Comparison of ENCODE assay signal across 13 cellular contexts in the genomic region with DNA sequence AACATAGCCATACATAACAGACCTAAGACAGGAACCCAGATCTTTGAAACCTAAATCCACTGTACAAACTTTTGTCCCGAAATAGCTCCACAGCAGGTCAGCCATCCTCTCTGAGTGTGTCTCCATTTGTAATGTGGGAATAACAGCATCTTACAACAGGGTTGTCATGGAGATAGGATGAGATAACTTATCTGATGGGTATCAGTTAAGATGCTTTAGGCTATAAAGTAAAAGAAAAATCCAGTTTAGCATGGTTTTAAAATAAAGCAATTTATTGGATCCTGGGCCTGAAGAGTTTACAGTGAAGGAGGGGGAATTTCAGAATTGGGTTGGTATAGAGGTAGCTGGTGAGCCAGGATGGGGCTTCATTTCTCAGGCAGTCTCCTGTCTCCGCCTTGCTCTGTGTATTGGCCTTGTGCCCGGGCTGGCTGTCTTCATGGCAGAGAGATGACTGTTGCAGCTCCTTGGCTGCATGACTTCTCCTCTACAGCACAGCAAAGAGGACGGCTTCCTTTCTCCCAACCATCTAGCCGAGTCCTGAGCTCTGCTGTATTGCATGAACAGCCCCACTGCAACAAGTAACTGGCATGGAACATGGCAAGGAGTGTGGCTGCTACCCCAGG.
DNase-seq lines count a peak whose midpoint lies in the region; ATAC-seq and TF ChIP-seq lines count a peak whose summit lies in the region.
"Had no signal": no experiment of that assay in that cellular context is flagged by ENCODE, and none has a peak within 500 bp of the region (broad histone marks: within the 10 kb centered on the region; RNA-seq: fewer than 3 reads in every experiment).

No MANE protein-coding gene starts in this region.

- H3K4me3 ChIP-seq in BLaER1 treated with 17β-estradiol and CSF1 and Interleukin-3, amounts not matched to agents 10 nM and 100 nM = no peak overlapping the region
- no peak overlapping the region for H3K4me3 ChIP-seq in colonic mucosa
- no peak overlapping the region for H3K4me3 ChIP-seq in neuronal stem cell (ENCODE audit: low read length in 2 of 2)
- H3K4me3 ChIP-seq: ascending aorta had no signal

- no peak for ATAC-seq in HG02763 (IDR thresholded peaks at IDR 0.05; ENCODE audit: unreplicated experiment)
- ATAC-seq in HG02759 (IDR thresholded peaks at IDR 0.05; ENCODE audit: unreplicated experiment) = no peak
- no peak for ATAC-seq in HG02973 (IDR thresholded peaks at IDR 0.05; ENCODE audit: unreplicated experiment)
- ATAC-seq: activated CD8-positive, alpha-beta T cell treated with anti-CD3 and anti-CD28 coated beads, Interleukin-2, amount 10 ng/mL, durations not matched to agents 7 days and 5 days had no signal

- no peak overlapping the region for H2BK5ac ChIP-seq in neuronal stem cell (ENCODE audit: low read length)

- no peak overlapping the region for H2BK12ac ChIP-seq in neuronal stem cell (ENCODE audit: low read length)

- H3K9me3 ChIP-seq in BLaER1 treated with 17β-estradiol and CSF1 and Interleukin-3, amounts not matched to agents 10 nM and 100 nM (replicated peaks in 1 of 11) = no peaks in the 10 kb centered on the region
- no peaks in the 10 kb centered on the region for H3K9me3 ChIP-seq in colonic mucosa
- no peaks in the 10 kb centered on the region for H3K9me3 ChIP-seq in neuronal stem cell (replicated peaks in 1 of 2; ENCODE audit: control insufficient read depth in 2 of 2, insufficient read depth in 1 of 2, low read depth in 1 of 2, low read length in 2 of 2)
- H3K9me3 ChIP-seq: ascending aorta had no signal

- no CpG with 5 or more reads among the region's 5 CpGs for WGBS in neuronal stem cell (ENCODE audit: extremely low coverage in 2 of 2, insufficient read length in 2 of 2, insufficient replicate concordance in 1 of 2), 2 donors

- H4K8ac ChIP-seq in neuronal stem cell (ENCODE audit: low read depth, low read length) = no peak overlapping the region

- TF ChIP-seq CTCF in HFFc6 (IDR thresholded peaks at IDR 0.05) = no peak
- no peak for TF ChIP-seq CTCF in colonic mucosa (IDR thresholded peaks at IDR 0.05)

- H3K4me1 Mint-ChIP-seq in HFFc6 (ENCODE audit: low read depth) = no peaks in the 10 kb centered on the region
- H3K4me1 Mint-ChIP-seq: memory B cell had no signal

- H3K9ac ChIP-seq in BLaER1 treated with 17β-estradiol and CSF1 and Interleukin-3, amounts not matched to agents 10 nM and 100 nM = no peak overlapping the region
- H3K9ac ChIP-seq in colonic mucosa (ENCODE audit: low read depth in 2 of 2, low read length in 2 of 2) (no peak overlapping the region), neuronal stem cell (ENCODE audit: low read depth, low read length, poor library complexity) (no peak overlapping the region)

- H3K4me1 ChIP-seq in BLaER1 treated with 17β-estradiol and CSF1 and Interleukin-3, amounts not matched to agents 10 nM and 100 nM = peaks cover 0 to 38% (median 11%) of the 10 kb centered on the region in 10 experiments; a peak in 10 of 20 replicates
- no peaks in the 10 kb centered on the region for H3K4me1 ChIP-seq in colonic mucosa
- peaks cover 0 to 2% of the 10 kb centered on the region in 2 donors for H3K4me1 ChIP-seq in neuronal stem cell (ENCODE audit: control insufficient read depth in 2 of 2, insufficient read depth in 1 of 2, low read depth in 1 of 2, low read length in 2 of 2)
- H3K4me1 ChIP-seq: ascending aorta had no signal

- H3K27ac ChIP-seq in BLaER1 treated with 17β-estradiol and CSF1 and Interleukin-3, amounts not matched to agents 10 nM and 100 nM = peak overlapping the region in 3 of 11 experiments; percentile 7 to 29 (median 16); a peak in 2 of 22 replicates
- H3K27ac ChIP-seq in colonic mucosa (no peak overlapping the region), neuronal stem cell (replicated peaks; ENCODE audit: low read length) (no peak overlapping the region)
- H3K27ac ChIP-seq: ascending aorta had no signal

- H3K18ac ChIP-seq in neuronal stem cell (ENCODE audit: low read length) = peak overlapping the region; percentile 39

- peaks cover 0 to 23% (median 0%) of the 10 kb centered on the region in 11 experiments; a peak in 2 of 22 replicates for H3K27me3 ChIP-seq in BLaER1 treated with 17β-estradiol and CSF1 and Interleukin-3, amounts not matched to agents 10 nM and 100 nM
- no peaks in the 10 kb centered on the region for H3K27me3 ChIP-seq in colonic mucosa
- peaks cover 0 to 2% (median 0%) of the 10 kb centered on the region in 3 experiments for H3K27me3 ChIP-seq in neuronal stem cell (ENCODE audit: control insufficient read depth in 3 of 3, insufficient read depth in 3 of 3, low read depth in 1 of 3, low read length in 3 of 3)
- H3K27me3 ChIP-seq: ascending aorta had no signal

- H3K36me3 ChIP-seq in BLaER1 treated with 17β-estradiol and CSF1 and Interleukin-3, amounts not matched to agents 10 nM and 100 nM = no peaks in the 10 kb centered on the region
- H3K36me3 ChIP-seq in colonic mucosa (no peaks in the 10 kb centered on the region), neuronal stem cell (replicated peaks in 1 of 2; ENCODE audit: control insufficient read depth in 2 of 2, insufficient read depth in 2 of 2, low read length in 2 of 2) (no peaks in the 10 kb centered on the region)
- H3K36me3 ChIP-seq: ascending aorta had no signal

- H4K91ac ChIP-seq in neuronal stem cell (ENCODE audit: low read depth, low read length, poor library complexity) = no peak overlapping the region

- H3K4ac ChIP-seq in neuronal stem cell (ENCODE audit: low read length) = no peak overlapping the region

- H2AK5ac ChIP-seq in neuronal stem cell (ENCODE audit: low read depth, low read length) = no peak overlapping the region

- no peak overlapping the region for H3K14ac ChIP-seq in neuronal stem cell (ENCODE audit: low read length)

- no peak overlapping the region for H3K4me3 Mint-ChIP-seq in HFFc6
- H3K4me3 Mint-ChIP-seq: activated CD8-positive, alpha-beta T cell treated with anti-CD3 and anti-CD28 coated beads, Interleukin-2, amount 10 ng/mL, durations not matched to agents 7 days and 5 days; memory B cell had no signal

- H3K27me3 Mint-ChIP-seq in HFFc6 (ENCODE audit: insufficient read depth) = peaks cover 27% of the 10 kb centered on the region

- H2AFZ ChIP-seq in neuronal stem cell (ENCODE audit: low read length) = no peak overlapping the region

- no peaks in the 10 kb centered on the region for H4K20me1 ChIP-seq in BLaER1 treated with 17β-estradiol and CSF1 and Interleukin-3, amounts not matched to agents 10 nM and 100 nM

- H3K23ac ChIP-seq in neuronal stem cell (ENCODE audit: low read depth, low read length, poor library complexity) = no peak overlapping the region

- H3K4me2 ChIP-seq in BLaER1 treated with 17β-estradiol and CSF1 and Interleukin-3, amounts not matched to agents 10 nM and 100 nM = peak overlapping the region in 6 of 11 experiments; percentile 14 to 68 (median 52); a peak in 10 of 22 replicates
- H3K4me2 ChIP-seq in neuronal stem cell (ENCODE audit: insufficient read depth, low read length, poor library complexity, severe bottlenecking) = no peak overlapping the region

- H3K79me1 ChIP-seq in neuronal stem cell (ENCODE audit: low read depth, low read length) = no peaks in the 10 kb centered on the region

- H3K9me3 Mint-ChIP-seq in HFFc6 = no peaks in the 10 kb centered on the region
- H3K9me3 Mint-ChIP-seq: memory B cell had no signal

- intact Hi-C loops in colonic mucosa (cut with DNase I) = no loop called here

- DNase-seq in HFFc6 = peak; percentile 31
- peak; percentile 32 for DNase-seq in colonic mucosa
- no peak for DNase-seq in neuronal stem cell (ENCODE audit: low spot score)
- no peak for DNase-seq in UCSD-AML1 (lab: John Stamatoyannopoulos, UW; ENCODE audit: unreplicated experiment)
- DNase-seq: activated CD8-positive, alpha-beta T cell treated with anti-CD3 and anti-CD28 coated beads, Interleukin-2, amount 10 ng/mL, durations not matched to agents 7 days and 5 days; DMS79; NCI-H1105 treated with DMSO at 0.1 percent for 48 hours had no signal

- no peak overlapping the region for H2BK15ac ChIP-seq in neuronal stem cell (ENCODE audit: low read length)

- H3K36me3 Mint-ChIP-seq in HFFc6 (ENCODE audit: low read depth) = no peaks in the 10 kb centered on the region
- H3K36me3 Mint-ChIP-seq: memory B cell had no signal

- H2BK120ac ChIP-seq in neuronal stem cell (ENCODE audit: low read depth, low read length) = no peak overlapping the region

- no peak overlapping the region for H3K27ac Mint-ChIP-seq in HFFc6
- H3K27ac Mint-ChIP-seq: activated CD8-positive, alpha-beta T cell treated with anti-CD3 and anti-CD28 coated beads, Interleukin-2, amount 10 ng/mL, durations not matched to agents 7 days and 5 days; memory B cell had no signal

Comparison
In these comparisons a context has a peak if more than half of its experiments do, and no peak if none do; other contexts are left out.
1. DNase-seq: peak in HFFc6 (single experiment) and colonic mucosa (single experiment); none in neuronal stem cell (single experiment) and UCSD-AML1 (single experiment).